ENCODE assay signal across 23 cellular contexts in the genomic region with DNA sequence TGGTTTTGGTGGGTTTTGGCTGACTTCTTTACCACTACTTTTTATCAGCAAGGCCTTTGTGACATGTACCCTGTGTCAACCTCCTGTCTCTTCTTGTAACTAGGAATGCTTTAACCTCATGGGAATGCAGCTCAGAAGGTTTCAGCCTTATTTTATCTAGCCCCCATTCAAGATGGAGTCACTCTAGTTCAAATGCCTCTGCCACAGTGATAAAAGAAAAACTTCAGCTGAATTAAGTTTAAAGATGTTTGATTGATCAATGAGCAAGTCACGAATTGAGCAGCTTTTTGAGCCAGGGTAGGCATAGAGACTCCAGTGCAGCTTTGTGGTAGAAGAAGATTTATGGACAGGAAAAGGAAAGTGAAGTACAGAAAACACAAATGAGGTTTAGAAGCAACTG. TPM values are rescaled to one million over a fixed set of nuclear protein-coding genes. Genes with fewer than 3 reads are reported as not detected.
DNase-seq lines count a peak whose midpoint lies in the region; ATAC-seq, FAIRE-seq and TF ChIP-seq lines count a peak whose summit lies in the region.
"Had no signal": no experiment of that assay in that cellular context is flagged by ENCODE, and none has a peak within 500 bp of the region (broad histone marks: within the 10 kb centered on the region; RNA-seq: fewer than 3 reads in every experiment).

No MANE protein-coding gene starts in this region.

- no peaks in the 10 kb centered on the region for H3K27me3 ChIP-seq in naive thymus-derived CD4-positive, alpha-beta T cell (ENCODE audit: control insufficient read depth in 2 of 2, insufficient read depth in 2 of 2, low read length in 2 of 2)
- H3K27me3 ChIP-seq: BE2C had no signal

- intact Hi-C loops in activated T-helper 2 cell treated with anti-CD3 and anti-CD28 coated beads, Interferon-gamma antibody, Interleukin-2, Interleukin-4, amounts not matched to agents 10 μg/mL and 5 μg/mL and 100 μg/mL, durations not matched to agents 14 hours and 24 hours and 36 hours (cut with micrococcal nuclease), result loop anchor here (5.0 kb wide), 1 partner anchor 62 kb away; no protein-coding TSS in a partner anchor
- intact Hi-C loops in naive thymus-derived CD4-positive, alpha-beta T cell (cut with micrococcal nuclease), result no loop called here

- ATAC-seq in activated T-cell treated with anti-CD3 and anti-CD28 coated beads, Interleukin-2, amount 50 U/mL, for 72 hours (replicated peaks in 1 of 2), result no peak
- ATAC-seq in naive thymus-derived CD4-positive, alpha-beta T cell, result no peak
- no peak for ATAC-seq in HG03460 (IDR thresholded peaks at IDR 0.05; ENCODE audit: unreplicated experiment)
- ATAC-seq: GM23338 had no signal

- no peak for DNase-seq in activated T-cell treated with anti-CD3 and anti-CD28 coated beads, Interleukin-2, amount 50 U/mL, for 72 hours
- no peak for DNase-seq in activated T-cell treated with anti-CD3 and anti-CD28 coated beads, Interleukin-2, amount 50 U/mL, for 1 hour
- DNase-seq in H54 (ENCODE audit: insufficient read length, low spot score) (no peak), NCI-H1048 (lab: John Stamatoyannopoulos, UW) (no peak)
- no peak for DNase-seq in activated T-helper 2 cell treated with anti-CD3 and anti-CD28 coated beads, Interferon-gamma antibody, Interleukin-2, Interleukin-4, amounts not matched to agents 10 μg/mL and 5 μg/mL and 100 μg/mL, durations not matched to agents 14 hours and 24 hours and 36 hours (ENCODE audit: low spot score)
- DNase-seq in naive thymus-derived CD4-positive, alpha-beta T cell, result no peak
- DNase-seq in effector CD8-positive, alpha-beta T cell (lab: John Stamatoyannopoulos, UW), result no peak
- DNase-seq: BE2C; Caco-2; CD4-positive, CD25-positive, alpha-beta regulatory T cell; NCI-H1417 treated with DMSO at 0.1 percent for 48 hours; NCI-H1930; NCI-H226; NCI-H524; NCI-H82; PC-9; SIG-M5 had no signal

- peaks cover 0 to 6% of the 10 kb centered on the region in 2 donors for H3K4me1 ChIP-seq in naive thymus-derived CD4-positive, alpha-beta T cell (ENCODE audit: control insufficient read depth in 2 of 2, insufficient read depth in 2 of 2, low read length in 2 of 2)
- H3K4me1 ChIP-seq: BE2C, Caco-2 had no signal

- peak; percentile 78 for FAIRE-seq in H54 (lab: Jason Lieb, UNC)
- FAIRE-seq: A204.1, GM12892, GM18507 had no signal

- POLR2A ChIA-PET in naive thymus-derived CD4-positive, alpha-beta T cell (lab: Charles Lee), result interaction anchor here (1.0 kb wide), 1 partner anchor 9 kb away, joined by 3 read pairs; no protein-coding TSS in a partner anchor

- H3K4me3 ChIP-seq in naive thymus-derived CD4-positive, alpha-beta T cell (ENCODE audit: low read length), result no peak overlapping the region
- H3K4me3 ChIP-seq: GM23338, PC-9 had no signal

- peak overlapping the region; percentile 0 to 2 for H3K4me3 Mint-ChIP-seq in activated T-cell treated with anti-CD3 and anti-CD28 coated beads, Interleukin-2, amount 50 U/mL, for 72 hours
- H3K4me3 Mint-ChIP-seq in activated T-helper 2 cell treated with anti-CD3 and anti-CD28 coated beads, Interferon-gamma antibody, Interleukin-2, Interleukin-4, amounts not matched to agents 10 μg/mL and 5 μg/mL and 100 μg/mL, durations not matched to agents 14 hours and 24 hours and 36 hours (ENCODE audit: low read depth), result no peak overlapping the region
- peak overlapping the region in 1 of 10 donors; percentile 35 for H3K4me3 Mint-ChIP-seq in naive thymus-derived CD4-positive, alpha-beta T cell
- H3K4me3 Mint-ChIP-seq: CD4-positive, CD25-positive, alpha-beta regulatory T cell; GM23338 had no signal

- peaks cover 3% of the 10 kb centered on the region in 2 donors for H3K9me3 Mint-ChIP-seq in activated T-cell treated with anti-CD3 and anti-CD28 coated beads, Interleukin-2, amount 50 U/mL, for 72 hours
- peaks cover 6% of the 10 kb centered on the region for H3K9me3 Mint-ChIP-seq in activated T-helper 2 cell treated with anti-CD3 and anti-CD28 coated beads, Interferon-gamma antibody, Interleukin-2, Interleukin-4, amounts not matched to agents 10 μg/mL and 5 μg/mL and 100 μg/mL, durations not matched to agents 14 hours and 24 hours and 36 hours
- H3K9me3 Mint-ChIP-seq in naive thymus-derived CD4-positive, alpha-beta T cell, result peaks cover 0 to 5% (median 0%) of the 10 kb centered on the region in 11 donors
- H3K9me3 Mint-ChIP-seq: CD4-positive, CD25-positive, alpha-beta regulatory T cell had no signal

- no peak for TF ChIP-seq POLR2A in H54 (IDR thresholded peaks at IDR 0.05; ENCODE audit: low read depth, low read length)

- H3K27me3 Mint-ChIP-seq in activated T-cell treated with anti-CD3 and anti-CD28 coated beads, Interleukin-2, amount 50 U/mL, for 72 hours (ENCODE audit: low read depth), result no peaks in the 10 kb centered on the region
- H3K27me3 Mint-ChIP-seq in activated T-helper 2 cell treated with anti-CD3 and anti-CD28 coated beads, Interferon-gamma antibody, Interleukin-2, Interleukin-4, amounts not matched to agents 10 μg/mL and 5 μg/mL and 100 μg/mL, durations not matched to agents 14 hours and 24 hours and 36 hours (ENCODE audit: low read depth), result no peaks in the 10 kb centered on the region
- no peaks in the 10 kb centered on the region for H3K27me3 Mint-ChIP-seq in naive thymus-derived CD4-positive, alpha-beta T cell
- H3K27me3 Mint-ChIP-seq: CD4-positive, CD25-positive, alpha-beta regulatory T cell had no signal

- H3K27ac ChIP-seq in naive thymus-derived CD4-positive, alpha-beta T cell (ENCODE audit: low read depth, low read length), result no peak overlapping the region
- H3K27ac ChIP-seq: PC-9, RWPE1 had no signal

- H3K4me1 Mint-ChIP-seq in activated T-cell treated with anti-CD3 and anti-CD28 coated beads, Interleukin-2, amount 50 U/mL, for 72 hours (ENCODE audit: low read depth), result peaks cover 53% of the 10 kb centered on the region
- H3K4me1 Mint-ChIP-seq in activated T-helper 2 cell treated with anti-CD3 and anti-CD28 coated beads, Interferon-gamma antibody, Interleukin-2, Interleukin-4, amounts not matched to agents 10 μg/mL and 5 μg/mL and 100 μg/mL, durations not matched to agents 14 hours and 24 hours and 36 hours (ENCODE audit: low read depth), result peaks cover 37% of the 10 kb centered on the region
- peaks cover 8 to 57% (median 40%) of the 10 kb centered on the region in 7 donors for H3K4me1 Mint-ChIP-seq in naive thymus-derived CD4-positive, alpha-beta T cell
- H3K4me1 Mint-ChIP-seq: GM23338 had no signal

- H3K36me3 ChIP-seq in naive thymus-derived CD4-positive, alpha-beta T cell (ENCODE audit: control insufficient read depth in 2 of 3, insufficient read depth in 3 of 3, low read length in 3 of 3), result no peaks in the 10 kb centered on the region
- H3K36me3 ChIP-seq: BE2C had no signal

- no peaks in the 10 kb centered on the region for H3K9me3 ChIP-seq in naive thymus-derived CD4-positive, alpha-beta T cell (ENCODE audit: control insufficient read depth in 2 of 3, low read length in 3 of 3)
- H3K9me3 ChIP-seq: BE2C, Caco-2 had no signal

- CTCF ChIA-PET in naive thymus-derived CD4-positive, alpha-beta T cell (lab: Charles Lee), result interaction anchor here (0.7 kb wide), 1 partner anchor 272 kb away, joined by 4 read pairs; no protein-coding TSS in a partner anchor

- no peak overlapping the region for H3K27ac Mint-ChIP-seq in activated T-cell treated with anti-CD3 and anti-CD28 coated beads, Interleukin-2, amount 50 U/mL, for 72 hours
- H3K27ac Mint-ChIP-seq in activated T-helper 2 cell treated with anti-CD3 and anti-CD28 coated beads, Interferon-gamma antibody, Interleukin-2, Interleukin-4, amounts not matched to agents 10 μg/mL and 5 μg/mL and 100 μg/mL, durations not matched to agents 14 hours and 24 hours and 36 hours, result peak overlapping the region; percentile 9
- peak overlapping the region in 6 of 9 donors; percentile 19 to 83 (median 55) for H3K27ac Mint-ChIP-seq in naive thymus-derived CD4-positive, alpha-beta T cell
- H3K27ac Mint-ChIP-seq: CD4-positive, CD25-positive, alpha-beta regulatory T cell; GM23338 had no signal

- peaks cover 5 to 26% of the 10 kb centered on the region in 2 donors for H3K36me3 Mint-ChIP-seq in activated T-cell treated with anti-CD3 and anti-CD28 coated beads, Interleukin-2, amount 50 U/mL, for 72 hours (ENCODE audit: insufficient read depth in 2 of 2)
- peaks cover 49% of the 10 kb centered on the region for H3K36me3 Mint-ChIP-seq in activated T-helper 2 cell treated with anti-CD3 and anti-CD28 coated beads, Interferon-gamma antibody, Interleukin-2, Interleukin-4, amounts not matched to agents 10 μg/mL and 5 μg/mL and 100 μg/mL, durations not matched to agents 14 hours and 24 hours and 36 hours (ENCODE audit: low read depth)
- H3K36me3 Mint-ChIP-seq in naive thymus-derived CD4-positive, alpha-beta T cell, result peaks cover 0 to 23% (median 0%) of the 10 kb centered on the region in 5 donors
- H3K36me3 Mint-ChIP-seq: CD4-positive, CD25-positive, alpha-beta regulatory T cell had no signal

RNA-seq across cellular contexts. Expression of a gene that starts 6.9 kb away (rescaled TPM):
- 10 to 100 TPM; 56.1 to 56.6 TPM for total RNA-seq in activated T-cell treated with anti-CD3 and anti-CD28 coated beads, Interleukin-2, amount 50 U/mL, for 72 hours
- total RNA-seq in activated T-helper 2 cell treated with anti-CD3 and anti-CD28 coated beads, Interferon-gamma antibody, Interleukin-2, Interleukin-4, amounts not matched to agents 10 μg/mL and 5 μg/mL and 100 μg/mL, durations not matched to agents 14 hours and 24 hours and 36 hours, result 63.4 and 64.7 TPM in 2 replicates
- total RNA-seq in naive thymus-derived CD4-positive, alpha-beta T cell, result 10 to 100 TPM; 16.3 to 58.9 (median 51.8) TPM
- 10 to 100 TPM; 33.0 to 33.2 TPM for polyA plus RNA-seq in naive thymus-derived CD4-positive, alpha-beta T cell
